8 cellular contexts compared by ENCODE assay signal in genomic region chr1:59947047-59947938, GRCh38. TPM values are rescaled to one million over a fixed set of nuclear protein-coding genes. Genes with fewer than 3 reads are reported as not detected.
DNase-seq lines count a peak whose midpoint lies in the region; ATAC-seq and TF ChIP-seq lines count a peak whose summit lies in the region.

No MANE protein-coding gene starts in this region.

- BruUV-seq in Caco-2 (replicated peaks; lab: Mats Ljungman, UMichigan): no TSS peak

- no peak overlapping the region for H3K27ac Mint-ChIP-seq in Caco-2 (ENCODE audit: unreplicated experiment)
- no peak overlapping the region for H3K27ac Mint-ChIP-seq in activated CD4-positive, alpha-beta memory T cell treated with anti-CD3 and anti-CD28 coated beads for 36 hours

- H3K36me3 ChIP-seq in Caco-2 (ENCODE audit: control insufficient read depth, insufficient read depth, low read length) (no peaks in the 10 kb centered on the region), thoracic aorta (no peaks in the 10 kb centered on the region)

- peak; percentile 74 to 77 for TF ChIP-seq CTCF in Caco-2 (IDR thresholded peaks at IDR 0.05; ENCODE audit: insufficient read depth in 1 of 2, low read depth in 1 of 2, low read length in 1 of 2, severe bottlenecking in 1 of 2, unreplicated experiment in 1 of 2)
- peak; percentile 96 for TF ChIP-seq CTCF in epithelial cell of proximal tubule (conservative IDR thresholded peaks at IDR 0.05; ENCODE audit: low read depth, low read length)
- peak; percentile 88 for TF ChIP-seq CTCF in thoracic aorta (IDR thresholded peaks at IDR 0.05)

- DNase-seq in Caco-2 (peak in 1 of 2 experiments; percentile 57), NCI-H510A (lab: John Stamatoyannopoulos, UW) (peak; percentile 36), epithelial cell of proximal tubule (ENCODE audit: low read depth) (peak; percentile 4), myocyte (ENCODE audit: low read depth) (peak; percentile 73), thoracic aorta (ENCODE audit: low spot score) (no peak)
- peak; percentile 61 for DNase-seq in activated CD4-positive, alpha-beta memory T cell treated with anti-CD3 and anti-CD28 coated beads for 36 hours

- H3K4me1 ChIP-seq in Caco-2 (no peaks in the 10 kb centered on the region), thoracic aorta (ENCODE audit: control insufficient read depth in 1 of 2, low read depth in 2 of 2) (no peaks in the 10 kb centered on the region)

- H3K27me3 ChIP-seq in Caco-2 (replicated peaks; ENCODE audit: control insufficient read depth, insufficient read depth, low read length) (no peaks in the 10 kb centered on the region), thoracic aorta (replicated peaks; ENCODE audit: insufficient read depth) (no peaks in the 10 kb centered on the region)

- peaks cover 8% of the 10 kb centered on the region for H3K27me3 Mint-ChIP-seq in Caco-2 (ENCODE audit: insufficient read depth, unreplicated experiment)
- no peaks in the 10 kb centered on the region for H3K27me3 Mint-ChIP-seq in activated CD4-positive, alpha-beta memory T cell treated with anti-CD3 and anti-CD28 coated beads for 36 hours

- intact Hi-C loops in Caco-2 (cut with micrococcal nuclease; ENCODE audit: unreplicated experiment): loop anchor here (1.0 to 10.0 kb wide), 3 partner anchors 44 to 162 kb away; no protein-coding TSS in a partner anchor
- intact Hi-C loops in activated CD4-positive, alpha-beta memory T cell treated with anti-CD3 and anti-CD28 coated beads for 36 hours (cut with micrococcal nuclease): loop anchor here (1.0 kb wide), 2 partner anchors 44 to 68 kb away; no protein-coding TSS in a partner anchor

- POLR2A ChIA-PET in Caco-2 (lab: Charles Lee): interaction anchor here (0.6 kb wide), 1 partner anchor 68 kb away, joined by 3 read pairs; no protein-coding TSS in a partner anchor
- POLR2A ChIA-PET in activated CD4-positive, alpha-beta memory T cell treated with anti-CD3 and anti-CD28 coated beads for 36 hours (lab: Charles Lee): no interaction called here

- H3K36me3 Mint-ChIP-seq in Caco-2 (ENCODE audit: insufficient read depth, unreplicated experiment): no peaks in the 10 kb centered on the region
- H3K36me3 Mint-ChIP-seq in activated CD4-positive, alpha-beta memory T cell treated with anti-CD3 and anti-CD28 coated beads for 36 hours: no peaks in the 10 kb centered on the region

- no peaks in the 10 kb centered on the region for H3K9me3 Mint-ChIP-seq in Caco-2 (ENCODE audit: unreplicated experiment)
- no peaks in the 10 kb centered on the region for H3K9me3 Mint-ChIP-seq in activated CD4-positive, alpha-beta memory T cell treated with anti-CD3 and anti-CD28 coated beads for 36 hours

- no peak overlapping the region for H3K4me3 Mint-ChIP-seq in Caco-2 (ENCODE audit: unreplicated experiment)
- no peak overlapping the region for H3K4me3 Mint-ChIP-seq in activated CD4-positive, alpha-beta memory T cell treated with anti-CD3 and anti-CD28 coated beads for 36 hours

- ATAC-seq in GM19324 (IDR thresholded peaks at IDR 0.05; ENCODE audit: low FRiP score, unreplicated experiment) (peak; percentile 86), HG03280 (IDR thresholded peaks at IDR 0.05; ENCODE audit: unreplicated experiment) (peak; percentile 93), thoracic aorta (ENCODE audit: insufficient number of reproducible peaks, low FRiP score, low read depth) (peak; percentile 79)

- CTCF ChIA-PET in Caco-2 (lab: Charles Lee): interaction anchor here (0.8 to 2.2 kb wide), 10 partner anchors 16 to 90 kb away, joined by 3 to 44 read pairs (median 4); partner anchors contain the start of gene CYP2J2
- CTCF ChIA-PET in activated CD4-positive, alpha-beta memory T cell treated with anti-CD3 and anti-CD28 coated beads for 36 hours (lab: Charles Lee): interaction anchor here (0.7 to 2.6 kb wide), 27 partner anchors 9 to 248 kb away, joined by 3 to 69 read pairs (median 5); partner anchors contain the start of gene CYP2J2

- no peaks in the 10 kb centered on the region for H3K4me1 Mint-ChIP-seq in Caco-2 (ENCODE audit: low read depth, unreplicated experiment)
- H3K4me1 Mint-ChIP-seq in activated CD4-positive, alpha-beta memory T cell treated with anti-CD3 and anti-CD28 coated beads for 36 hours (ENCODE audit: low read depth): no peaks in the 10 kb centered on the region

- no peak overlapping the region for H3K27ac ChIP-seq in thoracic aorta

- H3K4me3 ChIP-seq in Caco-2 (ENCODE audit: low read depth, low read length): no peak overlapping the region
- H3K4me3 ChIP-seq in epithelial cell of proximal tubule (ENCODE audit: low read depth, low read length): no peak overlapping the region
- no peak overlapping the region for H3K4me3 ChIP-seq in thoracic aorta

- no peaks in the 10 kb centered on the region for H3K9me3 ChIP-seq in Caco-2
- no peaks in the 10 kb centered on the region for H3K9me3 ChIP-seq in thoracic aorta

RNA-seq across cellular contexts. Expression of gene CYP2J2, which starts 20.7 kb away (rescaled TPM):
- total RNA-seq in Caco-2 (2022) (0.29 and 0.77 TPM in 2 replicates), epithelial cell of proximal tubule (4.3 and 4.6 TPM in 2 replicates), myocyte (20.8 and 21.6 TPM in 2 replicates), thoracic aorta (not detected)
- total RNA-seq in activated CD4-positive, alpha-beta memory T cell treated with anti-CD3 and anti-CD28 coated beads for 36 hours: under 1 TPM; 0.57 to 0.68 TPM
- 6.1 TPM for polyA plus RNA-seq in myocyte (2012)
